In genomic region chr1:200153277-200154055, GRCh38 we compare ENCODE assay signal across 10 cellular contexts.
A peak's percentile ranks its signal among the peaks of the same experiment; 100 is the strongest.
DNase-seq lines count a peak whose midpoint lies in the region; ATAC-seq and TF ChIP-seq lines count a peak whose summit lies in the region.
"Had no signal": no experiment of that assay in that cellular context is flagged by ENCODE, and none has a peak within 500 bp of the region (broad histone marks: within the 10 kb centered on the region; RNA-seq: fewer than 3 reads in every experiment).

No MANE protein-coding gene starts in this region.

- peak overlapping the region; percentile 68 for H3K4me3 Mint-ChIP-seq in activated naive CD8-positive, alpha-beta T cell treated with anti-CD3 and anti-CD28 coated beads, Interleukin-2, amount 50 U/mL, for 24 hours

- TF ChIP-seq POLR2A in body of pancreas (IDR thresholded peaks at IDR 0.05) (no peak), prostate gland (IDR thresholded peaks at IDR 0.05) (no peak)

- DNase-seq in GM20000 (ENCODE audit: low spot score) (peak; percentile 50), NCI-H187 (lab: John Stamatoyannopoulos, UW) (no peak), body of pancreas (no peak), prostate gland (ENCODE audit: low spot score) (no peak), T1000 (lab: John Stamatoyannopoulos, UW) (no peak)
- DNase-seq in activated naive CD8-positive, alpha-beta T cell treated with anti-CD3 and anti-CD28 coated beads, Interleukin-2, amount 50 U/mL, for 24 hours = peak; percentile 49
- DNase-seq: COR-L47, SJCRH30 had no signal

- H3K9me2 ChIP-seq in Loucy (replicated peaks; ENCODE audit: low read depth, low read length) = no peaks in the 10 kb centered on the region

- H3K4me1 ChIP-seq in BLaER1 (peaks cover 32% of the 10 kb centered on the region), Loucy (ENCODE audit: insufficient read depth, low read length, poor library complexity, severe bottlenecking) (peaks cover 61% of the 10 kb centered on the region), body of pancreas (peaks cover 51% of the 10 kb centered on the region), prostate gland (replicated peaks) (no peaks in the 10 kb centered on the region)
- H3K4me1 ChIP-seq: SJCRH30 had no signal

- no peaks in the 10 kb centered on the region for H3K9me3 Mint-ChIP-seq in activated naive CD8-positive, alpha-beta T cell treated with anti-CD3 and anti-CD28 coated beads, Interleukin-2, amount 50 U/mL, for 24 hours

- intact Hi-C loops in body of pancreas (cut with DNase I) = no loop called here
- intact Hi-C loops in prostate gland (cut with DNase I) = no loop called here

- H3K9me3 ChIP-seq in BLaER1 (no peaks in the 10 kb centered on the region), Loucy (ENCODE audit: insufficient read depth, low read depth, low read length) (no peaks in the 10 kb centered on the region), body of pancreas (no peaks in the 10 kb centered on the region), prostate gland (no peaks in the 10 kb centered on the region)
- H3K9me3 ChIP-seq: SJCRH30 had no signal

- H3K27me3 ChIP-seq in BLaER1 (no peaks in the 10 kb centered on the region), Loucy (ENCODE audit: insufficient read depth, low read length, poor library complexity, severe bottlenecking) (no peaks in the 10 kb centered on the region), body of pancreas (no peaks in the 10 kb centered on the region), prostate gland (replicated peaks; ENCODE audit: insufficient read depth) (no peaks in the 10 kb centered on the region)
- H3K27me3 ChIP-seq: SJCRH30 had no signal

- peaks cover 50% of the 10 kb centered on the region for H3K4me1 Mint-ChIP-seq in activated naive CD8-positive, alpha-beta T cell treated with anti-CD3 and anti-CD28 coated beads, Interleukin-2, amount 50 U/mL, for 24 hours

- no peaks in the 10 kb centered on the region for H3K79me2 ChIP-seq in Loucy (ENCODE audit: insufficient read depth, low read length)

- H3K36me3 ChIP-seq in BLaER1 = no peaks in the 10 kb centered on the region
- H3K36me3 ChIP-seq in Loucy (ENCODE audit: insufficient read depth, low read length) = no peaks in the 10 kb centered on the region
- no peaks in the 10 kb centered on the region for H3K36me3 ChIP-seq in body of pancreas (replicated peaks in 1 of 2; ENCODE audit: insufficient read depth in 1 of 2, low read depth in 2 of 2)
- H3K36me3 ChIP-seq in prostate gland = no peaks in the 10 kb centered on the region
- H3K36me3 ChIP-seq: SJCRH30 had no signal

- H3K27ac ChIP-seq in BLaER1 (peak overlapping the region; percentile 43), body of pancreas (peak overlapping the region in 1 of 4 donors; percentile 21), prostate gland (no peak overlapping the region)
- H3K27ac ChIP-seq: SJCRH30 had no signal

- no peak overlapping the region for H3K4me3 ChIP-seq in BLaER1
- H3K4me3 ChIP-seq in Loucy (ENCODE audit: low read length, poor library complexity, severe bottlenecking) = peak overlapping the region; percentile 5
- no peak overlapping the region for H3K4me3 ChIP-seq in body of pancreas
- no peak overlapping the region for H3K4me3 ChIP-seq in prostate gland
- H3K4me3 ChIP-seq: SJCRH30 had no signal

- H3K9ac ChIP-seq in BLaER1 (no peak overlapping the region), Loucy (ENCODE audit: low read depth, low read length, poor library complexity, severe bottlenecking) (peak overlapping the region; percentile 54)

- TF ChIP-seq CTCF in GM20000 (IDR thresholded peaks at IDR 0.05; ENCODE audit: extremely low read depth, missing control alignments) (no peak), Loucy (conservative IDR thresholded peaks at IDR 0.05; ENCODE audit: low read length) (no peak), body of pancreas (IDR thresholded peaks at IDR 0.05) (no peak), prostate gland (IDR thresholded peaks at IDR 0.05) (no peak)

- peak overlapping the region; percentile 89 for H3K27ac Mint-ChIP-seq in activated naive CD8-positive, alpha-beta T cell treated with anti-CD3 and anti-CD28 coated beads, Interleukin-2, amount 50 U/mL, for 24 hours

- 0 out of 2 replicates have a peak, but pooled peaks cover 3% of the 10 kb centered on the region for H3F3A ChIP-seq in Loucy (ENCODE audit: low read depth)

- H3K36me3 Mint-ChIP-seq in activated naive CD8-positive, alpha-beta T cell treated with anti-CD3 and anti-CD28 coated beads, Interleukin-2, amount 50 U/mL, for 24 hours (ENCODE audit: low read depth) = no peaks in the 10 kb centered on the region

- H4K20me1 ChIP-seq in BLaER1 (no peaks in the 10 kb centered on the region), Loucy (ENCODE audit: insufficient read depth, low read length, poor library complexity, severe bottlenecking) (no peaks in the 10 kb centered on the region)

- ATAC-seq in activated naive CD8-positive, alpha-beta T cell treated with anti-CD3 and anti-CD28 coated beads, Interleukin-2, amount 50 U/mL, for 24 hours = peak; percentile 93
- no peak for ATAC-seq in body of pancreas

- no peaks in the 10 kb centered on the region for H3K27me3 Mint-ChIP-seq in activated naive CD8-positive, alpha-beta T cell treated with anti-CD3 and anti-CD28 coated beads, Interleukin-2, amount 50 U/mL, for 24 hours

- H3K4me2 ChIP-seq in BLaER1 (peak overlapping the region; percentile 51; the same call in 1 of the 2 replicates), Loucy (ENCODE audit: low read depth, low read length, poor library complexity, severe bottlenecking) (peak overlapping the region; percentile 59)

- 84 to 89% methylated on average over 3 of the region's 3 CpGs for WGBS in body of pancreas, 2 donors
- WGBS in prostate gland = 65% methylated on average over 3 of the region's 3 CpGs

- no peak overlapping the region for H2AFZ ChIP-seq in Loucy (ENCODE audit: low read length)

Comparison
In these comparisons a context has a peak if more than half of its experiments do, and no peak if none do; other contexts are left out.
1. DNase-seq: peak in GM20000 (single experiment) and activated naive CD8-positive, alpha-beta T cell treated with anti-CD3 and anti-CD28 coated beads, Interleukin-2, amount 50 U/mL, for 24 hours (single experiment); none in NCI-H187 (0 of 2), body of pancreas (0 of 4), prostate gland (single experiment) and T1000 (single experiment).